Comparison of ENCODE assay signal across 12 cellular contexts in the genomic region with DNA sequence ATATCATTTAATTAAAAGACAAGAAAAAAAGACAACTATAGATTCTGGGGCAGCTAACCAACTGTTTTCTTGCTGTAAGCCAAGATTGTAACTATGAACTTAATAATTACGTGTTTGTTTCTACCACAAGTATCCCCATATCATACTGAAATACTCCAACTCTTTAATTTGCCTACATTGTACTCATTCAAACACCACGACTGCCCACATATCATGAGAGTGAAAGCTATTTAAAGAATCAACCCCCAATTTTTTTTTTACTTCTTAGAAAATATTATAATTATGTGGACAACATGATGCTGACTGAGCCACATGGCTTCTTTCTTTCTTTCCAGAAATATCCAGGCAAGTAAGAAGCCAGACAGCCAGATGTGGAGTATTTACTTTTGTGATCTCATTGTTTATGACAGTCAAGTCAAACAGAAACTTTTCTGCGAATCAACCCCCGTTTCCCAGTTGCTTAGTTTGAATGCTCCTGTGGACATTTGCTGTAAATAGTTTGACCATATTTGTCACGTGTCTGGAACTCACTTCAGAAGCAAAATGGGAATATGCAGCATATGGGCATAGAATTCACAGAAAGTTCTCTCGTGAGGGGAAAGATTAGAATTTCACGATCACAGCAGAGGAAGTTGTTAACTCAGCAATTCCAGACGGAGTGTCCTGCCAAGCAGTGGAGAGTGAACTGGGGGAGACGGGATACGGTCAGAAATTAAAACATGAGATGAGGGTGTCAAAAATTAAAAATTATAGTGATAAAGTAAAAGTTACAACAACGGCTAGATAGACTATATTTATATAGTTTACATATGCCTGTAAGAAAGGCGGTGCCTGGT.
A peak's percentile ranks its signal among the peaks of the same experiment; 100 is the strongest.
DNase-seq lines count a peak whose midpoint lies in the region; ATAC-seq and TF ChIP-seq lines count a peak whose summit lies in the region.
"Had no signal": no experiment of that assay in that cellular context is flagged by ENCODE, and none has a peak within 500 bp of the region (broad histone marks: within the 10 kb centered on the region; RNA-seq: fewer than 3 reads in every experiment).

No MANE protein-coding gene starts in this region.

- peak overlapping the region; percentile 83 for H3K9ac ChIP-seq in mesenchymal stem cell (ENCODE audit: low read length)

- no peak overlapping the region for H2BK12ac ChIP-seq in mesenchymal stem cell (ENCODE audit: low read length in 2 of 2)

- no peaks in the 10 kb centered on the region for H3K79me2 ChIP-seq in OCI-LY7 (ENCODE audit: insufficient read depth, low read depth, low read length)

- intact Hi-C loops in OCI-LY7 (cut with micrococcal nuclease; ENCODE audit: unreplicated experiment): no loop called here

- no peaks in the 10 kb centered on the region for H3K9me3 ChIP-seq in mesenchymal stem cell (ENCODE audit: control insufficient read depth, low read length)
- H3K9me3 ChIP-seq in OCI-LY7 (ENCODE audit: low read length): no peaks in the 10 kb centered on the region

- peak; percentile 77 for ATAC-seq in HG02870 (IDR thresholded peaks at IDR 0.05; ENCODE audit: unreplicated experiment)

- H3K36me3 ChIP-seq in mesenchymal stem cell (ENCODE audit: control insufficient read depth in 1 of 2, insufficient read depth in 2 of 2, low read depth in 1 of 2, low read length in 2 of 2) (no peaks in the 10 kb centered on the region), urinary bladder (ENCODE audit: insufficient read depth) (no peaks in the 10 kb centered on the region), OCI-LY7 (ENCODE audit: insufficient read depth, low read length) (no peaks in the 10 kb centered on the region)

- no peak overlapping the region for H3K18ac ChIP-seq in mesenchymal stem cell (ENCODE audit: low read depth in 1 of 2, low read length in 2 of 2)

- H3K14ac ChIP-seq in mesenchymal stem cell (ENCODE audit: low read length in 2 of 2): no peak overlapping the region

- no peak overlapping the region for H2BK120ac ChIP-seq in mesenchymal stem cell (ENCODE audit: low read depth, low read length)

- H3K4me1 ChIP-seq in mesenchymal stem cell (ENCODE audit: control insufficient read depth, insufficient read depth, low read depth, low read length) (no peaks in the 10 kb centered on the region), urinary bladder (ENCODE audit: insufficient read depth) (no peaks in the 10 kb centered on the region), OCI-LY7 (ENCODE audit: insufficient read depth, low read length, poor library complexity, severe bottlenecking) (no peaks in the 10 kb centered on the region)

- no TSS peak for BruUV-seq in OCI-LY7 (replicated peaks; lab: Mats Ljungman, UMichigan)

- POLR2A ChIA-PET in OCI-LY7 (lab: Charles Lee): no interaction called here

- H3K4me3 ChIP-seq in cardiac fibroblast (replicated peaks in 1 of 2; ENCODE audit: low read depth in 2 of 2, low read length in 2 of 2) (peak overlapping the region; percentile 21 to 38), mesenchymal stem cell (ENCODE audit: insufficient read depth in 1 of 2, low read depth in 1 of 2, low read length in 2 of 2) (peak overlapping the region in 1 of 2 experiments; percentile 68), urinary bladder (ENCODE audit: low read depth, low read length) (peak overlapping the region; percentile 10), OCI-LY7 (ENCODE audit: low read depth, low read length, poor library complexity, severe bottlenecking) (no peak overlapping the region)
- H3K4me3 ChIP-seq: skin epidermis had no signal

- no peak overlapping the region for H2AK5ac ChIP-seq in mesenchymal stem cell (ENCODE audit: low read length, severe bottlenecking)

- TF ChIP-seq CTCF in cardiac fibroblast (IDR thresholded peaks at IDR 0.05; ENCODE audit: low read depth, low read length) (no peak), OCI-LY7 (conservative IDR thresholded peaks at IDR 0.05; ENCODE audit: low read length) (no peak)

- H3K4ac ChIP-seq in mesenchymal stem cell (ENCODE audit: low read depth in 1 of 2, low read length in 2 of 2): no peak overlapping the region

- CTCF ChIA-PET in OCI-LY7 (lab: Charles Lee; ENCODE audit: unreplicated experiment): no interaction called here

- no peak overlapping the region for H3K27ac ChIP-seq in mesenchymal stem cell (ENCODE audit: low read length, poor library complexity, severe bottlenecking)
- H3K27ac ChIP-seq in urinary bladder (ENCODE audit: low read depth): no peak overlapping the region
- H3K27ac ChIP-seq in OCI-LY7 (ENCODE audit: low read depth, low read length, poor library complexity, severe bottlenecking): no peak overlapping the region

- no peak overlapping the region for H4K8ac ChIP-seq in mesenchymal stem cell (ENCODE audit: low read length)

- DNase-seq in cardiac fibroblast (ENCODE audit: low read depth in 2 of 2) (peak; percentile 29 to 33), mesenchymal stem cell (peak; percentile 72), NCI-H1092 (lab: John Stamatoyannopoulos, UW) (no peak), OCI-LY7 (ENCODE audit: low spot score) (no peak), hypothalamus (lab: John Stamatoyannopoulos, UW) (no peak)
- DNase-seq: activated CD8-positive, alpha-beta memory T cell treated with anti-CD3 and anti-CD28 coated beads, Interleukin-2, amount 50 U/mL, for 48 hours; GDM1; NCI-H82; stimulated activated naive CD4-positive, alpha-beta T cell had no signal

- H3K4me2 ChIP-seq in mesenchymal stem cell (ENCODE audit: low read length, poor library complexity, severe bottlenecking) (no peak overlapping the region), OCI-LY7 (ENCODE audit: low read length) (no peak overlapping the region)

- H3K27me3 ChIP-seq in mesenchymal stem cell (ENCODE audit: control insufficient read depth in 1 of 2, insufficient read depth in 1 of 2, low read length in 2 of 2): no peaks in the 10 kb centered on the region

- no peak overlapping the region for H3K23ac ChIP-seq in mesenchymal stem cell (ENCODE audit: low read length in 2 of 2)

- H2BK15ac ChIP-seq in mesenchymal stem cell (ENCODE audit: low read depth, poor library complexity, severe bottlenecking): no peak overlapping the region

- WGBS in mesenchymal stem cell: 27% methylated on average over 10 of the region's 12 CpGs
- WGBS in urinary bladder: 15% methylated on average over 12 of the region's 12 CpGs

- H3K9me2 ChIP-seq in OCI-LY7 (ENCODE audit: insufficient read depth, low read length): no peaks in the 10 kb centered on the region

- H3K79me1 ChIP-seq in mesenchymal stem cell (replicated peaks; ENCODE audit: low read length, poor library complexity, severe bottlenecking): no peaks in the 10 kb centered on the region

- H4K20me1 ChIP-seq in OCI-LY7 (ENCODE audit: insufficient read depth, low read length): no peaks in the 10 kb centered on the region

- H2BK5ac ChIP-seq in mesenchymal stem cell (ENCODE audit: low read depth, low read length, poor library complexity, severe bottlenecking): no peak overlapping the region

- H2AFZ ChIP-seq in mesenchymal stem cell (ENCODE audit: low read depth, low read length) (peak overlapping the region; percentile 4), OCI-LY7 (ENCODE audit: low read length) (no peak overlapping the region)

- H4K91ac ChIP-seq in mesenchymal stem cell (ENCODE audit: low read length): no peak overlapping the region

Comparison
In these comparisons a context has a peak if more than half of its experiments do, and no peak if none do; other contexts are left out.
1. DNase-seq: peak in cardiac fibroblast (2 of 2) and mesenchymal stem cell (single experiment); none in NCI-H1092 (single experiment), OCI-LY7 (single experiment) and hypothalamus (0 of 51).